ENCODE assay signal across 14 cellular contexts in the genomic region with DNA sequence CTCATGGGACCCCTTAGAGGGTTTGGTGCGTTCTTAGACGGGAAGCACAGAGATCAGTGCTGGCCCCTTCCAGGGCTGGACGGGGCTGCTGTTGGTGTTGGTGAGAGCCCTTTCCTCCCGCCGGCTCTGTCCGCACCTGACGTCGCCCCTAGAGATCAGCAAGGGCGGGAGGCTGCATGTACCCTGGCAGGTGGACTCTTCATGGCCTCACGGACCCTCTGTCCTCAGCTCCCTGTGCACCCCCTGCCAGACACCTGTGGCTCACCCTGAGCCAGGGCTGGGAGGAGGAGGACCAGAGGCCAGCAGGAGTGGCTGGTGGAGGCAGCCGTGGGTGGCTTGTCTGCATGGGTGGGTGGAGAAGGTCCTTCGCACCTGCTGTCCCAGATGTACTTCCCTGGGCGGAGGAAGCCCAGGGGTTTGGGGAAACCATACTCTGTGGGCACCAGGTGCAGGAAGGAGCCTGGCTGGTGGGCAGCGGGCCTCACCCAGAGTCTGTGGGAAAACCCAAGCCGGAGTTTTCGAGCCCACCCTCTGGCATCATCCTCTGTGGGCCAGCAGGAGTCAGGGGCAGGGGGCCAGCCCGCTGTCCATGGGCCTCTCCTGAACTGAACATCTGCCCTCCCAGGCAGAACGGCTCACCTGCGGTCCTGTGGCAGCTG.
DNase-seq lines count a peak whose midpoint lies in the region; ATAC-seq, FAIRE-seq and TF ChIP-seq lines count a peak whose summit lies in the region.
"Had no signal": no experiment of that assay in that cellular context is flagged by ENCODE, and none has a peak within 500 bp of the region (broad histone marks: within the 10 kb centered on the region; RNA-seq: fewer than 3 reads in every experiment).

No MANE protein-coding gene starts in this region.

- TF ChIP-seq EP300 in K562 (IDR thresholded peaks at IDR 0.05; ENCODE audit: low read length) (no peak), transverse colon (IDR thresholded peaks at IDR 0.05; ENCODE audit: low read depth) (no peak)

- no peak for TF ChIP-seq RAD21 in K562 (CRISPR knock-in tag; conservative IDR thresholded peaks at IDR 0.05 in 1 of 2, IDR thresholded peaks at IDR 0.05 in 1 of 2)

- peak overlapping the region; percentile 63 for H3K27ac Mint-ChIP-seq in activated CD8-positive, alpha-beta T cell treated with anti-CD3 and anti-CD28 coated beads, Interleukin-2, amount 10 ng/mL, durations not matched to agents 7 days and 5 days
- no peak overlapping the region for H3K27ac Mint-ChIP-seq in activated CD8-positive, alpha-beta T cell treated with anti-CD3 and anti-CD28 coated beads for 36 hours
- H3K27ac Mint-ChIP-seq: memory B cell had no signal

- H4K20me1 ChIP-seq in K562 (replicated peaks; ENCODE audit: control insufficient read depth, insufficient read depth, low read length), result peaks cover 6% of the 10 kb centered on the region; the same call in 1 of the 2 replicates

- in situ Hi-C loops in K562 (cut with MboI) (no loop called here), transverse colon (cut with MboI; ENCODE audit: low pct_ligation_motif_present in 1 of 4, low pct_unique_long_range_greater_than_20kb in 1 of 4, low sequenced_read_pairs in 3 of 4) (loop anchor here in 1 of 4 donors (25.0 kb wide), 1 partner anchor 152 kb away; no protein-coding TSS in a partner anchor)

- ATAC-seq in activated CD8-positive, alpha-beta T cell treated with anti-CD3 and anti-CD28 coated beads, Interleukin-2, amount 10 ng/mL, durations not matched to agents 7 days and 5 days, result no peak
- no peak for ATAC-seq in activated CD8-positive, alpha-beta T cell treated with anti-CD3 and anti-CD28 coated beads for 36 hours
- ATAC-seq in K562 (no peak), mucosa of descending colon (no peak)

- H2AFZ ChIP-seq in K562 (ENCODE audit: low read depth, low read length), result no peak overlapping the region

- WGBS in K562 (ENCODE audit: insufficient coverage, low coverage, missing lambda C conversion rate), result 89% methylated on average over 12 of the region's 19 CpGs
- 83% methylated on average over 10 of the region's 19 CpGs; no CpG with 5 or more reads in 1 of the 2 donors for WGBS in transverse colon (ENCODE audit: low coverage in 1 of 2), 2 donors

- TF ChIP-seq CTCF in activated CD8-positive, alpha-beta T cell treated with anti-CD3 and anti-CD28 coated beads for 36 hours (IDR thresholded peaks at IDR 0.05), result no peak
- TF ChIP-seq CTCF in K562 (IDR thresholded peaks at IDR 0.05 in 2 of 3, conservative IDR thresholded peaks at IDR 0.05 in 1 of 3; ENCODE audit: insufficient read depth in 2 of 3, low read depth in 1 of 3, low read length in 3 of 3) (no peak), mucosa of descending colon (IDR thresholded peaks at IDR 0.05) (no peak), transverse colon (IDR thresholded peaks at IDR 0.05) (no peak)

- H3K4me2 ChIP-seq in K562 (ENCODE audit: insufficient read depth, low read length), result no peak overlapping the region

- peaks cover 5% of the 10 kb centered on the region; the same call in 1 of the 3 replicates for H3K79me2 ChIP-seq in K562 (ENCODE audit: control insufficient read depth, insufficient read depth, low read length)

- H3K27me3 ChIP-seq in K562 (ENCODE audit: control insufficient read depth in 2 of 2, insufficient read depth in 2 of 2, low read length in 2 of 2), result no peaks in the 10 kb centered on the region
- no peaks in the 10 kb centered on the region for H3K27me3 ChIP-seq in transverse colon

- intact Hi-C loops in activated CD8-positive, alpha-beta T cell treated with anti-CD3 and anti-CD28 coated beads for 36 hours (cut with micrococcal nuclease), result no loop called here
- intact Hi-C loops in K562 (cut with micrococcal nuclease) (no loop called here), mucosa of descending colon (cut with DNase I, micrococcal nuclease) (no loop called here), transverse colon (cut with DNase I; ENCODE audit: low total_unique reads) (no loop called here)

- no peak overlapping the region for H3K27ac ChIP-seq in K562 (ENCODE audit: extremely low read depth, low read depth, low read length)
- peak overlapping the region; percentile 6 to 74 (median 54) for H3K27ac ChIP-seq in transverse colon
- H3K27ac ChIP-seq: thoracic aorta had no signal

- no peaks in the 10 kb centered on the region for H3K27me3 Mint-ChIP-seq in activated CD8-positive, alpha-beta T cell treated with anti-CD3 and anti-CD28 coated beads, Interleukin-2, amount 10 ng/mL, durations not matched to agents 7 days and 5 days (ENCODE audit: low read depth)
- H3K27me3 Mint-ChIP-seq in activated CD8-positive, alpha-beta T cell treated with anti-CD3 and anti-CD28 coated beads for 36 hours, result no peaks in the 10 kb centered on the region
- H3K27me3 Mint-ChIP-seq: CD8-positive, alpha-beta memory T cell; memory B cell had no signal

- POLR2A ChIA-PET in activated CD8-positive, alpha-beta T cell treated with anti-CD3 and anti-CD28 coated beads, Interleukin-2, amount 10 ng/mL, durations not matched to agents 7 days and 5 days (lab: Charles Lee), result no interaction called here
- POLR2A ChIA-PET in activated CD8-positive, alpha-beta T cell treated with anti-CD3 and anti-CD28 coated beads for 36 hours (lab: Charles Lee), result interaction anchor here (1.2 to 1.6 kb wide), 4 partner anchors 11 to 32 kb away, joined by 3 to 5 read pairs (median 3); no protein-coding TSS in a partner anchor
- POLR2A ChIA-PET in K562 (lab: Yijun Ruan, JAX), result no interaction called here

- H3K9me3 Mint-ChIP-seq in activated CD8-positive, alpha-beta T cell treated with anti-CD3 and anti-CD28 coated beads, Interleukin-2, amount 10 ng/mL, durations not matched to agents 7 days and 5 days (ENCODE audit: insufficient read depth), result no peaks in the 10 kb centered on the region
- H3K9me3 Mint-ChIP-seq in activated CD8-positive, alpha-beta T cell treated with anti-CD3 and anti-CD28 coated beads for 36 hours, result no peaks in the 10 kb centered on the region
- H3K9me3 Mint-ChIP-seq: CD8-positive, alpha-beta memory T cell; memory B cell; neural crest cell had no signal

- H3K36me3 Mint-ChIP-seq in activated CD8-positive, alpha-beta T cell treated with anti-CD3 and anti-CD28 coated beads, Interleukin-2, amount 10 ng/mL, durations not matched to agents 7 days and 5 days (ENCODE audit: low read depth), result peaks cover 60% of the 10 kb centered on the region
- peaks cover 43% of the 10 kb centered on the region for H3K36me3 Mint-ChIP-seq in activated CD8-positive, alpha-beta T cell treated with anti-CD3 and anti-CD28 coated beads for 36 hours (ENCODE audit: low read depth)

- no peak for DNase-seq in activated CD8-positive, alpha-beta T cell treated with anti-CD3 and anti-CD28 coated beads, Interleukin-2, amount 10 ng/mL, durations not matched to agents 7 days and 5 days
- DNase-seq in activated CD8-positive, alpha-beta T cell treated with anti-CD3 and anti-CD28 coated beads for 36 hours, result no peak
- DNase-seq in K562 (ENCODE audit: extremely low read depth in 1 of 4, low spot score in 3 of 4) (no peak), mucosa of descending colon (peak in 2 of 3 donors; percentile 21 to 47), transverse colon (no peak), erythroblast (lab: John Stamatoyannopoulos, UW) (no peak), HUDEP-2 (lab: John Stamatoyannopoulos, UW; ENCODE audit: unreplicated experiment in 76 of 76) (no peak)
- no peak for DNase-seq in activated T-cell treated with anti-CD3 and anti-CD28 coated beads, Interleukin-2, amount 50 U/mL, for 1 hour
- DNase-seq: NCI-H1417 had no signal

- CTCF ChIA-PET in activated CD8-positive, alpha-beta T cell treated with anti-CD3 and anti-CD28 coated beads, Interleukin-2, amount 10 ng/mL, durations not matched to agents 7 days and 5 days (lab: Charles Lee), result interaction anchor here (0.6 to 1.0 kb wide), 2 partner anchors 60 to 469 kb away, joined by 3 read pairs; a partner anchor contains a TSS
- CTCF ChIA-PET in activated CD8-positive, alpha-beta T cell treated with anti-CD3 and anti-CD28 coated beads for 36 hours (lab: Charles Lee), result interaction anchor here (1.3 to 4.2 kb wide), 4 partner anchors 11 to 89 kb away, joined by 3 to 17 read pairs (median 3); no protein-coding TSS in a partner anchor
- CTCF ChIA-PET in K562 (lab: Yijun Ruan, JAX; ENCODE audit: low intra/inter-chr PET ratio), result no interaction called here

- H3K4me3 ChIP-seq in K562 (no peak overlapping the region), mucosa of descending colon (no peak overlapping the region), transverse colon (no peak overlapping the region)
- H3K4me3 ChIP-seq: thoracic aorta had no signal

- no peak for FAIRE-seq in K562 (lab: Jason Lieb, UNC)
- FAIRE-seq: endothelial cell of umbilical vein had no signal

- H3K4me1 ChIP-seq in K562 (replicated peaks in 1 of 2; ENCODE audit: control insufficient read depth in 2 of 2, insufficient read depth in 2 of 2, low read length in 2 of 2), result peaks cover 0 to 6% of the 10 kb centered on the region in 2 experiments; a peak in 2 of 5 replicates
- no peaks in the 10 kb centered on the region for H3K4me1 ChIP-seq in mucosa of descending colon (ENCODE audit: low read depth)
- peaks cover 0 to 18% (median 16%) of the 10 kb centered on the region in 4 donors for H3K4me1 ChIP-seq in transverse colon

- peaks cover 74% of the 10 kb centered on the region; the same call in 2 of the 3 replicates for H3K36me3 ChIP-seq in K562 (ENCODE audit: control insufficient read depth, insufficient read depth, low read length)
- H3K36me3 ChIP-seq in mucosa of descending colon (ENCODE audit: low read depth), result peaks cover 10% of the 10 kb centered on the region
- peaks cover 0 to 26% (median 8%) of the 10 kb centered on the region in 4 donors for H3K36me3 ChIP-seq in transverse colon

- BruUV-seq in K562 (replicated peaks; lab: Mats Ljungman, UMichigan), result no TSS peak

- H3K9me3 ChIP-seq in K562 (replicated peaks; ENCODE audit: control insufficient read depth, insufficient read depth, low read depth, low read length) (no peaks in the 10 kb centered on the region), mucosa of descending colon (no peaks in the 10 kb centered on the region), transverse colon (no peaks in the 10 kb centered on the region)
- H3K9me3 ChIP-seq: thoracic aorta had no signal

- H3K4me3 Mint-ChIP-seq in activated CD8-positive, alpha-beta T cell treated with anti-CD3 and anti-CD28 coated beads, Interleukin-2, amount 10 ng/mL, durations not matched to agents 7 days and 5 days, result no peak overlapping the region
- no peak overlapping the region for H3K4me3 Mint-ChIP-seq in activated CD8-positive, alpha-beta T cell treated with anti-CD3 and anti-CD28 coated beads for 36 hours
- H3K4me3 Mint-ChIP-seq: memory B cell, neural crest cell had no signal

- peaks cover 33% of the 10 kb centered on the region for H3K4me1 Mint-ChIP-seq in activated CD8-positive, alpha-beta T cell treated with anti-CD3 and anti-CD28 coated beads, Interleukin-2, amount 10 ng/mL, durations not matched to agents 7 days and 5 days (ENCODE audit: low read depth)
- H3K4me1 Mint-ChIP-seq in activated CD8-positive, alpha-beta T cell treated with anti-CD3 and anti-CD28 coated beads for 36 hours (ENCODE audit: low read depth), result peaks cover 34% of the 10 kb centered on the region
- H3K4me1 Mint-ChIP-seq: neural crest cell had no signal

- H3K9ac ChIP-seq in K562 (ENCODE audit: insufficient read depth in 1 of 2, low read depth in 2 of 2, low read length in 2 of 2), result no peak overlapping the region

- no peaks in the 10 kb centered on the region for H3K9me1 ChIP-seq in K562 (ENCODE audit: control insufficient read depth, insufficient read depth, low read length)

- TF ChIP-seq POLR2A in K562 (conservative IDR thresholded peaks at IDR 0.05) (no peak), transverse colon (IDR thresholded peaks at IDR 0.05) (no peak), erythroblast (IDR thresholded peaks at IDR 0.05; ENCODE audit: low read length) (no peak)

Comparison
In these comparisons a context has a peak if more than half of its experiments do, and no peak if none do; other contexts are left out.
1. DNase-seq: peak in mucosa of descending colon (2 of 3); none in activated CD8-positive, alpha-beta T cell treated with anti-CD3 and anti-CD28 coated beads, Interleukin-2, amount 10 ng/mL, durations not matched to agents 7 days and 5 days (single experiment), activated CD8-positive, alpha-beta T cell treated with anti-CD3 and anti-CD28 coated beads for 36 hours (single experiment), K562 (0 of 4), transverse colon (single experiment), erythroblast (0 of 2), activated T-cell treated with anti-CD3 and anti-CD28 coated beads, Interleukin-2, amount 50 U/mL, for 1 hour (single experiment) and HUDEP-2 (0 of 76).